ENCODE assay signal across 1 cellular context in the genomic region with DNA sequence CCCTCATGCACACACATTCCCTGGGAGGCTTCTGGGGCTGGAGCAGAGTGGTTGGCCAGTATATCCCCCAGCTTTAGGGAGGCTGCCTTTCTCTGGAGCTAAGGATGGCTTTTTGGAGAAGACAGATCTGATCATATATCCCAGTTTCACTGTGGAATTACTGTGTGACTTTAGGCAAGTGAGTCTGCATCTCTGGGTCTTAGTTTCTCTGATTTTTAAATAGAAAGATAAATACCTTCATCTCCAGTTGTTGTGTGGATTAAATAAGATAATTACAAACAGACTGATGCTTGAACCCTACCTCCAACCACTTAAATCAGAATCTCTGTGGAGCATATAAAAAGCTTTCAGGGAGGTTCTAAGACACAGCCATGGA.
TF ChIP-seq lines count a peak whose summit lies in the region.

No MANE protein-coding gene starts in this region.

TF ChIP-seq in GM23338, 12 proteins besides CTCF, POLR2A, EP300 and RAD21 (continued from another document):
- no peak for TF ChIP-seq REST (IDR thresholded peaks at IDR 0.05; ENCODE audit: unreplicated experiment)
- TF ChIP-seq ZNF462 (CRISPR knock-in tag; IDR thresholded peaks at IDR 0.05): no peak
